8 cellular contexts compared by ENCODE assay signal in the genomic region with DNA sequence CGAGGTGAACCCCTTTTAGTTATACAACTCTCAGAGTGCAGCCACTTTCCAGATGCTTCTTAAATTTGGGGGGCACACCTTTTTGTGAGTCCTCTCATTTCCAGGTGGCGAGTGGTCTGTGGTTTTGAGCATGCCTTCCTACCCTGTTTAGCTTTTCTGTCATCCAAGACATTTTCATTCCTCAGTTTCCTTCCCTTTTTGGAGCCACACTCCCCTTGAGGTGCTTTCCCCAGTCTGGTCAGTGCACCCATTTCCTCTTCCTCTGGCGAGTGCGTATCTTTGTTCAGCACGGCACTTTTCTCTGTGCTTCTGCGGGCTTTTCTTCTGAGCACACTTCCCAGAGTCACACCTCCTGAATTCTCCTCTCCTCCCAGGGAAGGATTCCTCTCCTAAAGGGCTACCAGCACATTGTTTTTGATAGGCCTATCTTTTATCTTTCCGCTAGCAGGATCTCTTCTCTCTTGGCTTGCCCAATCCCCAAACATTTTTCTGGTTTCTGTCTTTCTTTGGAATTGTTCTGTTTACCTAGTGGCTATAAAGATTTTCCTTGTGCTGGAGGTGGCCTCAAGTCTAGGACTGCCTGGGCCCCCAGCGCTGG. TPM values are rescaled to one million over a fixed set of nuclear protein-coding genes. Genes with fewer than 3 reads are reported as not detected.
DNase-seq lines count a peak whose midpoint lies in the region; ATAC-seq and TF ChIP-seq lines count a peak whose summit lies in the region.

No MANE protein-coding gene starts in this region.

- H3K4me3 ChIP-seq in fibroblast of mammary gland (ENCODE audit: control insufficient read depth, low read depth, low read length): peak overlapping the region; percentile 90

- TF ChIP-seq CTCF in fibroblast of mammary gland (conservative IDR thresholded peaks at IDR 0.05; ENCODE audit: control insufficient read depth, insufficient read depth, low read depth, low read length): no peak

- no peaks in the 10 kb centered on the region for H3K27me3 Mint-ChIP-seq in activated CD8-positive, alpha-beta memory T cell treated with anti-CD3 and anti-CD28 coated beads, Interleukin-2, amount 10 ng/mL, durations not matched to agents 7 days and 5 days

- DNase-seq in C1 segment of cervical spinal cord (lab: John Stamatoyannopoulos, UW) (peak in 8 of 14 donors; percentile 2 to 48 (median 23)), KG1 (lab: John Stamatoyannopoulos, UW) (peak; percentile 35), fibroblast of mammary gland (ENCODE audit: low read depth) (peak; percentile 17), pons (ENCODE audit: low spot score) (peak; percentile 70), T-helper 9 cell (no peak), superior temporal gyrus (ENCODE audit: extremely low spot score) (no peak)
- peak; percentile 72 for DNase-seq in activated CD8-positive, alpha-beta memory T cell treated with anti-CD3 and anti-CD28 coated beads, Interleukin-2, amount 10 ng/mL, durations not matched to agents 7 days and 5 days

- peak overlapping the region; percentile 85 for H3K4me3 Mint-ChIP-seq in activated CD8-positive, alpha-beta memory T cell treated with anti-CD3 and anti-CD28 coated beads, Interleukin-2, amount 10 ng/mL, durations not matched to agents 7 days and 5 days

- peak overlapping the region; percentile 92 for H3K27ac Mint-ChIP-seq in activated CD8-positive, alpha-beta memory T cell treated with anti-CD3 and anti-CD28 coated beads, Interleukin-2, amount 10 ng/mL, durations not matched to agents 7 days and 5 days

- H3K4me1 Mint-ChIP-seq in activated CD8-positive, alpha-beta memory T cell treated with anti-CD3 and anti-CD28 coated beads, Interleukin-2, amount 10 ng/mL, durations not matched to agents 7 days and 5 days: peaks cover 61% of the 10 kb centered on the region

- no peak for ATAC-seq in activated CD8-positive, alpha-beta memory T cell treated with anti-CD3 and anti-CD28 coated beads, Interleukin-2, amount 10 ng/mL, durations not matched to agents 7 days and 5 days
- no peak for ATAC-seq in GM21390 (IDR thresholded peaks at IDR 0.05; ENCODE audit: unreplicated experiment)

- H3K9me3 Mint-ChIP-seq in activated CD8-positive, alpha-beta memory T cell treated with anti-CD3 and anti-CD28 coated beads, Interleukin-2, amount 10 ng/mL, durations not matched to agents 7 days and 5 days (ENCODE audit: low read depth): no peaks in the 10 kb centered on the region

- CTCF ChIA-PET in activated CD8-positive, alpha-beta memory T cell treated with anti-CD3 and anti-CD28 coated beads, Interleukin-2, amount 10 ng/mL, durations not matched to agents 7 days and 5 days (lab: Charles Lee): interaction anchor here (1.4 to 7.5 kb wide), 5 partner anchors 31 to 282 kb away, joined by 4 to 104 read pairs (median 8); a partner anchor contains a TSS

- H3K36me3 Mint-ChIP-seq in activated CD8-positive, alpha-beta memory T cell treated with anti-CD3 and anti-CD28 coated beads, Interleukin-2, amount 10 ng/mL, durations not matched to agents 7 days and 5 days: peaks cover 29% of the 10 kb centered on the region

RNA-seq across cellular contexts. Expression of a gene that starts 1.4 kb away (rescaled TPM):
- 10 to 100 TPM; 50.8 to 52.4 TPM for total RNA-seq in activated CD8-positive, alpha-beta memory T cell treated with anti-CD3 and anti-CD28 coated beads, Interleukin-2, amount 10 ng/mL, durations not matched to agents 7 days and 5 days

RNA-seq across cellular contexts. Expression of a gene that starts 31.2 kb away (rescaled TPM):
- 100 to 1,000 TPM; 357 to 360 TPM for total RNA-seq in activated CD8-positive, alpha-beta memory T cell treated with anti-CD3 and anti-CD28 coated beads, Interleukin-2, amount 10 ng/mL, durations not matched to agents 7 days and 5 days

Comparison
In these comparisons a context has a peak if more than half of its experiments do, and no peak if none do; other contexts are left out.
1. DNase-seq: peak in C1 segment of cervical spinal cord (8 of 14), KG1 (single experiment), activated CD8-positive, alpha-beta memory T cell treated with anti-CD3 and anti-CD28 coated beads, Interleukin-2, amount 10 ng/mL, durations not matched to agents 7 days and 5 days (single experiment), fibroblast of mammary gland (single experiment) and pons (single experiment); none in T-helper 9 cell (single experiment) and superior temporal gyrus (single experiment).